ENCODE assay signal across 8 cellular contexts in the genomic region with DNA sequence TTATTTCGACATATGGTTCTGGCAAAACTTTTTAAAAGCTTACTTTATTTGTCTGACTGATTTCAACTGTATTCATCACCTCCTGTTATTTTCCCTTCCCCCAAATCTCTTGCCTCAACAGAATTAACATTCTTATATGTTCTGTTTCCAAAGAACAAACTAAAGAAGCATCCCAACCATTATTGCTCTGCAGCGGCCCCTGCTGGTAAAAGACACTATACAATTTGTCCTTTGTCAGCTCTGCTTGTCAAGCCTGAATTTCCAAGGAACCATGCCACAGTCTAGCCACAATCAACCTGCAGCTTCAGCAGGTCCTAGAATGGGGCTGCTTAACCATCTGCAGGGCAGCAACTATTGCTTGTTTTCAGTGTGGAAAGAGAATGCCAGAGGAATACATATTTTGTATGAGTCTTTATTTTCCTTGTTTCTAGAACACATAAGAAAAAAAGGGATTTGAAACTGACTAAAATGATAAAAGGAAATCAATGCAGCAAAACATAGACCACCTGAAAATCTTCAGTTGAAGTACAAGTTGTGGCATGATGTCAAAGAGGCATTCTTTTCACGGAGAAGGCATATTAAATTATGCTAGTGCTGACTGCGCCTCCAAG.
DNase-seq lines count a peak whose midpoint lies in the region; ATAC-seq and TF ChIP-seq lines count a peak whose summit lies in the region.

No MANE protein-coding gene starts in this region.

- ATAC-seq in GM19455 (IDR thresholded peaks at IDR 0.05; ENCODE audit: unreplicated experiment): no peak

- H3K4me1 Mint-ChIP-seq in T-helper 2 cell treated with Interferon-gamma antibody and Interleukin-4, amounts not matched to agents 5 μg/mL and 100 μg/mL, for 36 hours (ENCODE audit: low read depth): no peaks in the 10 kb centered on the region

- no peaks in the 10 kb centered on the region for H3K9me3 Mint-ChIP-seq in T-helper 2 cell treated with Interferon-gamma antibody and Interleukin-4, amounts not matched to agents 5 μg/mL and 100 μg/mL, for 36 hours

- no peak overlapping the region for H3K27ac Mint-ChIP-seq in T-helper 2 cell treated with Interferon-gamma antibody and Interleukin-4, amounts not matched to agents 5 μg/mL and 100 μg/mL, for 36 hours

- no peaks in the 10 kb centered on the region for H3K27me3 ChIP-seq in H7 (ENCODE audit: control insufficient read depth, insufficient read depth, low read length)
- no peaks in the 10 kb centered on the region for H3K27me3 ChIP-seq in brain microvascular endothelial cell (replicated peaks)

- H3K36me3 ChIP-seq in H7 (replicated peaks; ENCODE audit: control insufficient read depth, insufficient read depth, low read length) (no peaks in the 10 kb centered on the region), brain microvascular endothelial cell (replicated peaks) (no peaks in the 10 kb centered on the region)

- no peaks in the 10 kb centered on the region for H3K27me3 Mint-ChIP-seq in T-helper 2 cell treated with Interferon-gamma antibody and Interleukin-4, amounts not matched to agents 5 μg/mL and 100 μg/mL, for 36 hours (ENCODE audit: low read depth)

- DNase-seq in GM04503 (ENCODE audit: low read depth) (peak; percentile 6), H7 (peak; percentile 54), NCI-H1048 (lab: John Stamatoyannopoulos, UW) (peak; percentile 7), brain microvascular endothelial cell (peak; percentile 68), islet precursor cell (peak; percentile 87)
- DNase-seq in T-helper 2 cell treated with Interferon-gamma antibody and Interleukin-4, amounts not matched to agents 5 μg/mL and 100 μg/mL, for 36 hours (ENCODE audit: low spot score): peak; percentile 18
- DNase-seq in stimulated activated CD4-positive, alpha-beta T cell treated with anti-CD3 and anti-CD28 coated beads, Interleukin-2, amount 100 ng/mL, for 24 hours: peak; percentile 62 to 75

- H3K27ac ChIP-seq in brain microvascular endothelial cell: no peak overlapping the region

- TF ChIP-seq CTCF in brain microvascular endothelial cell (IDR thresholded peaks at IDR 0.05; ENCODE audit: low read depth, low read length, missing control alignments): peak; percentile 81

- H3K4me3 ChIP-seq in H7 (ENCODE audit: insufficient read depth, low read depth, low read length): no peak overlapping the region
- H3K4me3 ChIP-seq in brain microvascular endothelial cell (ENCODE audit: low read depth, low read length): no peak overlapping the region

- no peak overlapping the region for H3K4me3 Mint-ChIP-seq in T-helper 2 cell treated with Interferon-gamma antibody and Interleukin-4, amounts not matched to agents 5 μg/mL and 100 μg/mL, for 36 hours

- H3K36me3 Mint-ChIP-seq in T-helper 2 cell treated with Interferon-gamma antibody and Interleukin-4, amounts not matched to agents 5 μg/mL and 100 μg/mL, for 36 hours (ENCODE audit: low read depth): no peaks in the 10 kb centered on the region

- in situ Hi-C loops in brain microvascular endothelial cell (cut with HindIII; ENCODE audit: low pct_ligation_motif_present, low sequenced_read_pairs): no loop called here

Comparison
In these comparisons a context has a peak if more than half of its experiments do, and no peak if none do; other contexts are left out.
1. DNase-seq: peak in every context shown above with its lines; median percentile 87 in islet precursor cell; 68 in stimulated activated CD4-positive, alpha-beta T cell treated with anti-CD3 and anti-CD28 coated beads, Interleukin-2, amount 100 ng/mL, for 24 hours; 68 in brain microvascular endothelial cell; 54 in H7; 18 in T-helper 2 cell treated with Interferon-gamma antibody and Interleukin-4, amounts not matched to agents 5 μg/mL and 100 μg/mL, for 36 hours; 7 in NCI-H1048; 6 in GM04503.